35 cellular contexts compared by ENCODE assay signal in the genomic region with DNA sequence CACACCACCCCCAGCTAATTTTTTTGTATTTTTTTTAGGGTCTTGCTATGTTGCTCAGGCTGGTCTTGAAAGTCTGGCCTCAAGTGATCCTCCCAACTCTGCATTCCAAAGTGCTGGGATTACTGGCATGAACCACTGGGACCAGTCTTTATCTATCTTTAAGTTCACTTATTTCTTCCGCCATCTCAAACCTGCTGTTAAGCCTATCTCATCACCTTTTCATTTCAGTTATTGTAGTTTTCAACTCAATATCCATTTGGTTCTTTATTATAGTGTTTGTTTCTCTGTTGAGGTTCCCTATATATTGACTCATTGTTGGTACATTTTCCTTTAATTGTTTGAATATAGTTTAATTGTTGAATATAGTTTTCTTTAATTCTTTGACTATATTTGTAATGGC. TPM values are rescaled to one million over a fixed set of nuclear protein-coding genes. Genes with fewer than 3 reads are reported as not detected.
DNase-seq lines count a peak whose midpoint lies in the region; ATAC-seq, FAIRE-seq and TF ChIP-seq lines count a peak whose summit lies in the region.
"Had no signal": no experiment of that assay in that cellular context is flagged by ENCODE, and none has a peak within 500 bp of the region (broad histone marks: within the 10 kb centered on the region; RNA-seq: fewer than 3 reads in every experiment).

No MANE protein-coding gene starts in this region.

- in situ Hi-C loops in K562 (cut with MboI): no loop called here

- peaks cover 7 to 31% of the 10 kb centered on the region in 2 experiments; a peak in 4 of 5 replicates for H3K4me1 ChIP-seq in K562 (replicated peaks in 1 of 2; ENCODE audit: control insufficient read depth in 2 of 2, insufficient read depth in 2 of 2, low read length in 2 of 2)
- peaks cover 12% of the 10 kb centered on the region for H3K4me1 ChIP-seq in endodermal cell (ENCODE audit: control insufficient read depth, insufficient read depth, low read length)
- no peaks in the 10 kb centered on the region for H3K4me1 ChIP-seq in smooth muscle cell (ENCODE audit: low read depth)
- H3K4me1 ChIP-seq in thyroid gland: peaks cover 0 to 6% of the 10 kb centered on the region in 2 donors
- H3K4me1 ChIP-seq: A549, BE2C had no signal

- peaks cover 15% of the 10 kb centered on the region for H3K9me3 Mint-ChIP-seq in endodermal cell
- H3K9me3 Mint-ChIP-seq: CD4-positive, alpha-beta T cell had no signal

- peaks cover 22% of the 10 kb centered on the region for H3K4me1 Mint-ChIP-seq in endodermal cell
- H3K4me1 Mint-ChIP-seq: B cell had no signal

- POLR2A ChIA-PET in K562 (lab: Yijun Ruan, JAX): interaction anchor here (1.2 kb wide), 1 partner anchor 9 kb away, joined by 4 read pairs; no protein-coding TSS in a partner anchor

- H3K4me3 Mint-ChIP-seq in endodermal cell: no peak overlapping the region
- H3K4me3 Mint-ChIP-seq: B cell; CD14-positive monocyte; CD4-positive, alpha-beta memory T cell; CD4-positive, alpha-beta T cell; CD8-positive, alpha-beta memory T cell; CD8-positive, alpha-beta T cell had no signal

- FAIRE-seq in K562 (lab: Jason Lieb, UNC): no peak
- FAIRE-seq: A204.1, A549, D721Med had no signal

- H3K27me3 ChIP-seq in K562 (ENCODE audit: control insufficient read depth in 2 of 2, insufficient read depth in 2 of 2, low read length in 2 of 2) (no peaks in the 10 kb centered on the region), endodermal cell (ENCODE audit: control insufficient read depth, insufficient read depth, low read length, poor library complexity, severe bottlenecking) (no peaks in the 10 kb centered on the region), smooth muscle cell (ENCODE audit: low read depth) (no peaks in the 10 kb centered on the region), thyroid gland (no peaks in the 10 kb centered on the region)
- H3K27me3 ChIP-seq: BE2C; BLaER1; BLaER1 treated with 17β-estradiol and CSF1 and Interleukin-3, amounts not matched to agents 10 nM and 100 nM had no signal

- H2AFZ ChIP-seq in K562 (ENCODE audit: low read depth, low read length) (no peak overlapping the region), smooth muscle cell (ENCODE audit: low read depth) (no peak overlapping the region)

- H3K36me3 Mint-ChIP-seq in endodermal cell (ENCODE audit: low read depth): no peaks in the 10 kb centered on the region
- H3K36me3 Mint-ChIP-seq: CD14-positive monocyte; CD4-positive, alpha-beta memory T cell; CD4-positive, CD25-positive, alpha-beta regulatory T cell; CD8-positive, alpha-beta T cell had no signal

- 100% methylated on average over 1 of the region's 1 CpG for WGBS in K562 (ENCODE audit: insufficient coverage, low coverage, missing lambda C conversion rate)
- 92% methylated on average over 1 of the region's 1 CpG; no CpG with 5 or more reads in 1 of the 2 experiments for WGBS in endodermal cell (ENCODE audit: insufficient coverage in 1 of 2, insufficient read length in 1 of 2), 2 experiments
- WGBS in smooth muscle cell (ENCODE audit: low lambda C conversion rate): 85% methylated on average over 1 of the region's 1 CpG
- 96 to 98% methylated on average over 1 of the region's 1 CpG for WGBS in thyroid gland, 2 donors

- H3K27ac Mint-ChIP-seq in endodermal cell: no peak overlapping the region
- H3K27ac Mint-ChIP-seq: B cell; CD14-positive monocyte; CD4-positive, alpha-beta memory T cell; CD4-positive, alpha-beta T cell; CD8-positive, alpha-beta memory T cell; CD8-positive, alpha-beta T cell had no signal

- H3K4me2 ChIP-seq in K562 (ENCODE audit: insufficient read depth, low read length): no peak overlapping the region
- H3K4me2 ChIP-seq in smooth muscle cell: no peak overlapping the region
- H3K4me2 ChIP-seq: A549, BLaER1 had no signal

- TF ChIP-seq POLR2A in K562 (conservative IDR thresholded peaks at IDR 0.05): no peak
- TF ChIP-seq POLR2A in thyroid gland (IDR thresholded peaks at IDR 0.05): no peak

- no peak overlapping the region for H3K27ac ChIP-seq in K562 (ENCODE audit: extremely low read depth, low read depth, low read length)
- H3K27ac ChIP-seq in endodermal cell (ENCODE audit: low read depth, low read length): no peak overlapping the region
- H3K27ac ChIP-seq in smooth muscle cell (ENCODE audit: low read depth): peak overlapping the region; percentile 62
- no peak overlapping the region for H3K27ac ChIP-seq in thyroid gland
- H3K27ac ChIP-seq: 22Rv1; A549; BLaER1; BLaER1 treated with 17β-estradiol and CSF1 and Interleukin-3, amounts not matched to agents 10 nM and 100 nM; C4-2B had no signal

- TF ChIP-seq RAD21 in K562 (CRISPR knock-in tag; conservative IDR thresholded peaks at IDR 0.05 in 1 of 2, IDR thresholded peaks at IDR 0.05 in 1 of 2): no peak

- H3K79me2 ChIP-seq in K562 (ENCODE audit: control insufficient read depth, insufficient read depth, low read length) (no peaks in the 10 kb centered on the region), smooth muscle cell (ENCODE audit: low read depth) (no peaks in the 10 kb centered on the region)

- H3K9ac ChIP-seq in K562 (ENCODE audit: insufficient read depth in 1 of 2, low read depth in 2 of 2, low read length in 2 of 2): no peak overlapping the region
- no peak overlapping the region for H3K9ac ChIP-seq in endodermal cell (ENCODE audit: extremely low read depth, low read length, poor library complexity, severe bottlenecking)
- H3K9ac ChIP-seq in smooth muscle cell (ENCODE audit: low read depth): no peak overlapping the region
- H3K9ac ChIP-seq: BLaER1; BLaER1 treated with 17β-estradiol and CSF1 and Interleukin-3, amounts not matched to agents 10 nM and 100 nM had no signal

- no TSS peak for BruUV-seq in K562 (replicated peaks; lab: Mats Ljungman, UMichigan)

- H3K9me1 ChIP-seq in K562 (ENCODE audit: control insufficient read depth, insufficient read depth, low read length): no peaks in the 10 kb centered on the region

- no peak for ATAC-seq in K562
- ATAC-seq: A549; CD8-positive, alpha-beta T cell had no signal

- CTCF ChIA-PET in K562 (lab: Yijun Ruan, JAX; ENCODE audit: low intra/inter-chr PET ratio): no interaction called here

- peaks cover 23% of the 10 kb centered on the region for H3F3A ChIP-seq in smooth muscle cell (ENCODE audit: low read depth)

- no peak for TF ChIP-seq CTCF in K562 (IDR thresholded peaks at IDR 0.05 in 2 of 3, conservative IDR thresholded peaks at IDR 0.05 in 1 of 3; ENCODE audit: insufficient read depth in 2 of 3, low read depth in 1 of 3, low read length in 3 of 3)
- no peak for TF ChIP-seq CTCF in endodermal cell (conservative IDR thresholded peaks at IDR 0.05)
- TF ChIP-seq CTCF in smooth muscle cell (IDR thresholded peaks at IDR 0.05; ENCODE audit: borderline replicate concordance, insufficient read depth, poor library complexity, severe bottlenecking): no peak
- no peak for TF ChIP-seq CTCF in thyroid gland (IDR thresholded peaks at IDR 0.05)

- peaks cover 5% of the 10 kb centered on the region for H3K9me3 ChIP-seq in K562 (replicated peaks; ENCODE audit: control insufficient read depth, insufficient read depth, low read depth, low read length)
- peaks cover 20% of the 10 kb centered on the region for H3K9me3 ChIP-seq in endodermal cell (ENCODE audit: control insufficient read depth, low read length)
- no peaks in the 10 kb centered on the region for H3K9me3 ChIP-seq in smooth muscle cell (replicated peaks; ENCODE audit: low read depth)
- no peaks in the 10 kb centered on the region for H3K9me3 ChIP-seq in thyroid gland
- H3K9me3 ChIP-seq: BE2C, Caco-2 had no signal

- intact Hi-C loops in K562 (cut with micrococcal nuclease) (no loop called here), thyroid gland (cut with DNase I) (no loop called here)

- no peaks in the 10 kb centered on the region for H3K27me3 Mint-ChIP-seq in endodermal cell (ENCODE audit: insufficient read depth)
- H3K27me3 Mint-ChIP-seq: CD4-positive, alpha-beta T cell had no signal

- H3K36me3 ChIP-seq in K562 (ENCODE audit: control insufficient read depth, insufficient read depth, low read length): peaks cover 8% of the 10 kb centered on the region
- H3K36me3 ChIP-seq in endodermal cell (ENCODE audit: control insufficient read depth, insufficient read depth, low read length): no peaks in the 10 kb centered on the region
- H3K36me3 ChIP-seq in smooth muscle cell (ENCODE audit: low read depth): no peaks in the 10 kb centered on the region
- H3K36me3 ChIP-seq in thyroid gland: no peaks in the 10 kb centered on the region
- H3K36me3 ChIP-seq: BE2C; BLaER1; BLaER1 treated with 17β-estradiol and CSF1 and Interleukin-3, amounts not matched to agents 10 nM and 100 nM had no signal

- TF ChIP-seq EP300 in K562 (IDR thresholded peaks at IDR 0.05; ENCODE audit: low read length): no peak

- DNase-seq in K562 (ENCODE audit: extremely low read depth in 1 of 4, low spot score in 3 of 4) (no peak), endodermal cell (no peak), smooth muscle cell (lab: John Stamatoyannopoulos, UW; ENCODE audit: unreplicated experiment) (no peak), thyroid gland (no peak), NCI-H226 (no peak)
- DNase-seq in stimulated activated CD4-positive, alpha-beta T cell treated with anti-CD3 and anti-CD28 coated beads, Interleukin-4, amount 100 ng/mL, for 24 hours: no peak
- DNase-seq: 8988T; ACHN; AML-193; BE2C; C1 segment of cervical spinal cord; Caco-2; Calu3; CD4-positive, alpha-beta memory T cell; CD4-positive, alpha-beta T cell; CD4-positive, CD25-positive, alpha-beta regulatory T cell; CD8-positive, alpha-beta memory T cell; CD8-positive, alpha-beta T cell; COR-L47; DMS 273 treated with DMSO at 0.1 percent for 48 hours; DMS153; DMS53; DMS79; DMS79 treated with DMSO at 0.1 percent for 48 hours; DND-41; EL had no signal

- H3K4me3 ChIP-seq in K562 (no peak overlapping the region), endodermal cell (ENCODE audit: low read length) (peak overlapping the region; percentile 19), smooth muscle cell (no peak overlapping the region), thyroid gland (replicated peaks in 1 of 3) (no peak overlapping the region)
- H3K4me3 ChIP-seq: A549; BLaER1; BLaER1 treated with 17β-estradiol and CSF1 and Interleukin-3, amounts not matched to agents 10 nM and 100 nM had no signal

- H4K20me1 ChIP-seq in K562 (replicated peaks; ENCODE audit: control insufficient read depth, insufficient read depth, low read length) (no peaks in the 10 kb centered on the region), smooth muscle cell (ENCODE audit: low read depth) (no peaks in the 10 kb centered on the region)
- H4K20me1 ChIP-seq: BLaER1; BLaER1 treated with 17β-estradiol and CSF1 and Interleukin-3, amounts not matched to agents 10 nM and 100 nM had no signal

RNA-seq across cellular contexts. Expression of gene GALNT12, which starts 48.1 kb away (rescaled TPM):
- total RNA-seq in K562 (2011; cell fraction: chromatin; rRNA removed; ENCODE audit: low replicate concordance): 99.2 and 173 TPM in 2 replicates
- 75.7 and 81.2 TPM in 2 replicates for total RNA-seq in K562 (2011; cell fraction: nucleolus; rRNA removed)
- total RNA-seq in K562 (2011; cell fraction: nucleoplasm; rRNA removed): 101 and 122 TPM in 2 replicates
- total RNA-seq in K562 (2014; rRNA removed): 36.3 and 39.1 TPM in 2 replicates
- total RNA-seq in K562 (2014; rRNA removed; fragmentation: Illumina TruSeq; extraction: Trizol): 44.2 and 51.1 TPM in 2 replicates
- total RNA-seq in K562 (2015; rRNA removed; fragmentation: Illumina TruSeq; extraction: Trizol): 43.6 and 46.8 TPM in 2 replicates
- 38.1 and 39.3 TPM in 2 replicates for total RNA-seq in K562 (2021)
- polyA plus RNA-seq in K562 (2011; rRNA removed): 82.9 and 86.6 TPM in 2 replicates
- polyA plus RNA-seq in K562 (2011; cell fraction: cytosol; rRNA removed): 28.4 and 41.1 TPM in 2 replicates
- 163 and 207 TPM in 2 replicates for polyA plus RNA-seq in K562 (2011; cell fraction: nucleus; rRNA removed)
- 37.8 and 58.5 TPM in 2 replicates for polyA plus RNA-seq in K562 (2012)
- polyA plus RNA-seq in K562 (2014; fragmentation: Illumina TruSeq; extraction: Trizol): 42.4 and 45.3 TPM in 2 replicates
- 10 to 100 TPM; 29.7 to 33.7 TPM for polyA plus RNA-seq in K562 (2014; fragmentation: Nextera tagmentation; extraction: Ambion mirVana)
- 45.6 and 49.4 TPM in 2 replicates for polyA plus RNA-seq in K562 (2014; rRNA removed)
- polyA minus RNA-seq in K562 (2011; rRNA and poly(A)+ RNA removed): 35.3 and 36.9 TPM in 2 replicates
- polyA minus RNA-seq in K562 (2011; cell fraction: cytosol; rRNA and poly(A)+ RNA removed): 12.0 and 15.8 TPM in 2 replicates
- polyA minus RNA-seq in K562 (2011; cell fraction: nucleus; rRNA and poly(A)+ RNA removed): 32.7 and 49.1 TPM in 2 replicates
- total RNA-seq in endodermal cell: 10 to 100 TPM; 24.0 to 56.3 TPM
- polyA plus RNA-seq in endodermal cell (2013, experiment 1 of 2): 14.2 TPM
- 13.1 TPM for polyA plus RNA-seq in endodermal cell (2013, experiment 2 of 2)
- 1.7 and 2.6 TPM in 2 replicates for total RNA-seq in smooth muscle cell
- 2.9 and 4.0 TPM in 2 replicates for polyA plus RNA-seq in smooth muscle cell
- 10 to 100 TPM; 18.9 to 58.6 (median 36.5) TPM for total RNA-seq in thyroid gland
- polyA plus RNA-seq: CD14-positive monocyte had no signal

RNA-seq across cellular contexts. Expression of gene ANKS6, which starts 59.2 kb away (rescaled TPM):
- total RNA-seq in K562 (2011; cell fraction: chromatin; rRNA removed; ENCODE audit: low replicate concordance): 68.9 and 115 TPM in 2 replicates
- total RNA-seq in K562 (2011; cell fraction: nucleolus; rRNA removed): 69.9 and 73.9 TPM in 2 replicates
- 65.8 and 76.9 TPM in 2 replicates for total RNA-seq in K562 (2011; cell fraction: nucleoplasm; rRNA removed)
- total RNA-seq in K562 (2014; rRNA removed): 46.3 and 64.7 TPM in 2 replicates
- 25.4 and 28.5 TPM in 2 replicates for total RNA-seq in K562 (2014; rRNA removed; fragmentation: Illumina TruSeq; extraction: Trizol)
- total RNA-seq in K562 (2015; rRNA removed; fragmentation: Illumina TruSeq; extraction: Trizol): 30.1 and 31.9 TPM in 2 replicates
- 72.2 and 74.5 TPM in 2 replicates for total RNA-seq in K562 (2021)
- polyA plus RNA-seq in K562 (2011; rRNA removed): 46.5 and 50.7 TPM in 2 replicates
- polyA plus RNA-seq in K562 (2011; cell fraction: cytosol; rRNA removed): 43.5 and 86.7 TPM in 2 replicates
- polyA plus RNA-seq in K562 (2011; cell fraction: nucleus; rRNA removed): 120 and 181 TPM in 2 replicates
- polyA plus RNA-seq in K562 (2012): 43.7 and 44.2 TPM in 2 replicates
- polyA plus RNA-seq in K562 (2014; fragmentation: Illumina TruSeq; extraction: Trizol): 36.9 and 41.8 TPM in 2 replicates
- 10 to 100 TPM in 1 of 2 experiments, 1 to 10 TPM in 1; 9.9 to 11.8 TPM for polyA plus RNA-seq in K562 (2014; fragmentation: Nextera tagmentation; extraction: Ambion mirVana)
- polyA plus RNA-seq in K562 (2014; rRNA removed): 68.8 and 74.3 TPM in 2 replicates
- 27.0 and 35.5 TPM in 2 replicates for polyA minus RNA-seq in K562 (2011; rRNA and poly(A)+ RNA removed)
- polyA minus RNA-seq in K562 (2011; cell fraction: cytosol; rRNA and poly(A)+ RNA removed): 29.9 and 31.2 TPM in 2 replicates
- polyA minus RNA-seq in K562 (2011; cell fraction: nucleus; rRNA and poly(A)+ RNA removed): 31.0 and 35.3 TPM in 2 replicates
- 10 to 100 TPM; 41.7 to 55.2 TPM for total RNA-seq in endodermal cell
- polyA plus RNA-seq in endodermal cell (2013, experiment 1 of 2): 28.1 TPM
- 26.3 TPM for polyA plus RNA-seq in endodermal cell (2013, experiment 2 of 2)
- total RNA-seq in smooth muscle cell: 6.6 and 10.5 TPM in 2 replicates
- polyA plus RNA-seq in smooth muscle cell: 13.6 and 15.5 TPM in 2 replicates
- total RNA-seq in thyroid gland: 10 to 100 TPM; 42.2 to 56.6 (median 49.9) TPM
